1 cellular context compared by ENCODE assay signal in the genomic region with DNA sequence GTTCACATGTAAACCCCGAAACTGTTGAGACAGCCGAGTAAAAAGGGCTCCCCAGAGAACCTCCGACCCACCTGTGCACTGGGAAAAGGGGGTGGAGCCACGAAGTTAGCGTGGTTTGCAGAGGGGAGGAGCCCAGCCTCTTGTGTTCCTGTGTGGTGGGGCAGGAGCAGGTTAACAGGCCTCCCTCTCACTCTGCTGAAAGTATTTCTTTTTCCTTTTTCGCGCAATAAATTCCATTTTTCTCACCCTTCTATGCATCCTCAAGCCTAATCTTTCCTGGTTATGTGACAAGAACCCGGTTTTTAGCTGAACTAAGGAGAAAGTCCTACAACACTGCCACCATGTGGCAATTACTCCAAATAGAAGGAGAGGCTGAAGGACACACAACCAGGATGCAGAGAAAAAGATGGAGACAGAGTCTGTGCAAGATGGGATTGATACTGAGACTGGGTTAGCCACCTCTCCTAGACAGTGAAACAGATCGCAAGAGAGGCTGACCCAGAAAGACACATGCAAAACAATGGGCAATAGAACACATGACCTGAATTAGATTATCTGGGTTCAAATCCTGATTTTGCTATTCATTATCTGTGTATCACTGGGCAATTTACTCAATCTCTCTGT.
A peak's percentile ranks its signal among the peaks of the same experiment; 100 is the strongest.
TF ChIP-seq lines count a peak whose summit lies in the region.

No MANE protein-coding gene starts in this region.

TF ChIP-seq in K562, 482 proteins besides CTCF, POLR2A, EP300 and RAD21 (continues in another document):
- TF ChIP-seq HNRNPLL (IDR thresholded peaks at IDR 0.05; ENCODE audit: low read depth, low read length, poor library complexity, severe bottlenecking) (no peak), SOX6 (IDR thresholded peaks at IDR 0.05) (0 out of 2 replicates have a peak, but pooled peaks have one; percentile 17), SMARCA4 (IDR thresholded peaks at IDR 0.05) (peak; percentile 64; the same call in 1 of the 2 replicates), ZNF316 (IDR thresholded peaks at IDR 0.05) (peak; percentile 39; the same call in 1 of the 2 replicates), RHOXF2B (CRISPR knock-in tag; conservative IDR thresholded peaks at IDR 0.05) (no peak), NFIC (IDR thresholded peaks at IDR 0.05) (0 out of 2 replicates have a peak, but pooled peaks have one; percentile 13), BRD9 (IDR thresholded peaks at IDR 0.05; ENCODE audit: low read depth, partially characterized antibody) (peak; percentile 91), IRF9 (tag; IDR thresholded peaks at IDR 0.05) (no peak), XRCC5 (IDR thresholded peaks at IDR 0.05; ENCODE audit: low read depth, low read length) (peak; percentile 63; the same call in 1 of the 2 replicates), YY1 (IDR thresholded peaks at IDR 0.05; ENCODE audit: borderline replicate concordance in 1 of 3, control insufficient read depth in 1 of 3, extremely low read depth in 1 of 3, insufficient read depth in 3 of 3, insufficient read length in 1 of 3, insufficient replicate concordance in 2 of 3, low read depth in 1 of 3, low read length in 2 of 3) (peak in 1 of 3 experiments; percentile 21), MXI1 (IDR thresholded peaks at IDR 0.05; ENCODE audit: low read depth, low read length) (no peak), GMEB1 (CRISPR knock-in tag; IDR thresholded peaks at IDR 0.05) (peak; percentile 14; the same call in 1 of the 2 replicates), MAZ (CRISPR knock-in tag; conservative IDR thresholded peaks at IDR 0.05 in 1 of 2, IDR thresholded peaks at IDR 0.05 in 1 of 2) (peak; percentile 68 to 85), KDM1A (IDR thresholded peaks at IDR 0.05) (peak; percentile 63 to 78; a peak in 3 of 4 replicates), GATAD2B (IDR thresholded peaks at IDR 0.05; ENCODE audit: borderline replicate concordance) (peak; percentile 50; the same call in 1 of the 2 replicates), C11orf30 (IDR thresholded peaks at IDR 0.05; ENCODE audit: low read depth) (0 out of 2 replicates have a peak, but pooled peaks have one; percentile 23), SMARCE1 (IDR thresholded peaks at IDR 0.05) (peak; percentile 45; the same call in 1 of the 2 replicates), SMC3 (conservative IDR thresholded peaks at IDR 0.05; ENCODE audit: insufficient read depth, low read depth, low read length) (peak; percentile 85), SMAD4 (CRISPR knock-in tag; conservative IDR thresholded peaks at IDR 0.05) (0 out of 2 replicates have a peak, but pooled peaks have one; percentile 39), MTF1 (CRISPR knock-in tag; IDR thresholded peaks at IDR 0.05; ENCODE audit: borderline replicate concordance) (no peak), ATF7 (IDR thresholded peaks at IDR 0.05) (0 out of 2 replicates have a peak, but pooled peaks have one; percentile 26), CXXC5 (CRISPR knock-in tag; IDR thresholded peaks at IDR 0.05) (peak; percentile 68), HDAC1 (IDR thresholded peaks at IDR 0.05) (peak in 1 of 2 experiments; percentile 59; a peak in 1 of 4 replicates), PHF8 (IDR thresholded peaks at IDR 0.05; ENCODE audit: borderline replicate concordance, low read length) (peak; percentile 35; the same call in 1 of the 2 replicates), SRF (CRISPR knock-in tag; IDR thresholded peaks at IDR 0.05) (0 out of 4 replicates have a peak, but pooled peaks of 1 of the 2 experiments have one; percentile 39), RCOR1 (IDR thresholded peaks at IDR 0.05; ENCODE audit: borderline replicate concordance in 1 of 2, low read depth in 2 of 2, low read length in 2 of 2) (peak in 1 of 2 experiments; percentile 79; a peak in 2 of 4 replicates), FOXA3 (CRISPR knock-in tag; conservative IDR thresholded peaks at IDR 0.05 in 1 of 2, IDR thresholded peaks at IDR 0.05 in 1 of 2) (no peak), MTA3 (IDR thresholded peaks at IDR 0.05; ENCODE audit: borderline replicate concordance) (peak; percentile 66; the same call in 1 of the 2 replicates), JUNB (CRISPR knock-in tag; conservative IDR thresholded peaks at IDR 0.05) (no peak), CBX3 (IDR thresholded peaks at IDR 0.05; ENCODE audit: borderline replicate concordance in 1 of 2, low read length in 2 of 2) (0 out of 3 replicates have a peak, but pooled peaks of 1 of the 2 experiments have one; percentile 45), MAFK (IDR thresholded peaks at IDR 0.05; ENCODE audit: low read length) (peak; percentile 6; the same call in 1 of the 2 replicates), ESRRA (IDR thresholded peaks at IDR 0.05; ENCODE audit: borderline replicate concordance, low read depth) (peak; percentile 93), HMGXB4 (CRISPR knock-in tag; IDR thresholded peaks at IDR 0.05) (peak; percentile 70; the same call in 1 of the 2 replicates), HDAC2 (IDR thresholded peaks at IDR 0.05) (peak; percentile 90), L3MBTL2 (IDR thresholded peaks at IDR 0.05) (peak; percentile 21; the same call in 1 of the 2 replicates), CHAMP1 (IDR thresholded peaks at IDR 0.05) (peak; percentile 44; the same call in 1 of the 2 replicates), CC2D1A (IDR thresholded peaks at IDR 0.05) (peak; percentile 86), XRCC3 (IDR thresholded peaks at IDR 0.05) (no peak), FOXK2 (conservative IDR thresholded peaks at IDR 0.05 in 1 of 2, IDR thresholded peaks at IDR 0.05 in 1 of 2; ENCODE audit: low read depth in 2 of 2) (peak; percentile 37 to 63; a peak in 1 of 4 replicates), SIN3A (IDR thresholded peaks at IDR 0.05; ENCODE audit: borderline replicate concordance in 2 of 2, control insufficient read depth in 1 of 2, low read depth in 2 of 2, low read length in 2 of 2) (no peak), ZSCAN29 (IDR thresholded peaks at IDR 0.05) (peak; percentile 91), ARID2 (IDR thresholded peaks at IDR 0.05) (peak; percentile 88), CEBPB (tag; IDR thresholded peaks at IDR 0.05) (no peak), RB1 (IDR thresholded peaks at IDR 0.05; ENCODE audit: low read depth) (peak; percentile 75; the same call in 1 of the 2 replicates), NBN (IDR thresholded peaks at IDR 0.05; ENCODE audit: low read depth) (peak; percentile 78; the same call in 1 of the 2 replicates)
- TF ChIP-seq, protein P1, sequence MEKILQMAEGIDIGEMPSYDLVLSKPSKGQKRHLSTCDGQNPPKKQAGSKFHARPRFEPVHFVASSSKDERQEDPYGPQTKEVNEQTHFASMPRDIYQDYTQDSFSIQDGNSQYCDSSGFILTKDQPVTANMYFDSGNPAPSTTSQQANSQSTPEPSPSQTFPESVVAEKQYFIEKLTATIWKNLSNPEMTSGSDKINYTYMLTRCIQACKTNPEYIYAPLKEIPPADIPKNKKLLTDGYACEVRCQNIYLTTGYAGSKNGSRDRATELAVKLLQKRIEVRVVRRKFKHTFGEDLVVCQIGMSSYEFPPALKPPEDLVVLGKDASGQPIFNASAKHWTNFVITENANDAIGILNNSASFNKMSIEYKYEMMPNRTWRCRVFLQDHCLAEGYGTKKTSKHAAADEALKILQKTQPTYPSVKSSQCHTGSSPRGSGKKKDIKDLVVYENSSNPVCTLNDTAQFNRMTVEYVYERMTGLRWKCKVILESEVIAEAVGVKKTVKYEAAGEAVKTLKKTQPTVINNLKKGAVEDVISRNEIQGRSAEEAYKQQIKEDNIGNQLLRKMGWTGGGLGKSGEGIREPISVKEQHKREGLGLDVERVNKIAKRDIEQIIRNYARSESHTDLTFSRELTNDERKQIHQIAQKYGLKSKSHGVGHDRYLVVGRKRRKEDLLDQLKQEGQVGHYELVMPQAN (IDR thresholded peaks at IDR 0.05; ENCODE audit: borderline replicate concordance), result peak; percentile 45; the same call in 1 of the 2 replicates
- TF ChIP-seq, protein P2, sequence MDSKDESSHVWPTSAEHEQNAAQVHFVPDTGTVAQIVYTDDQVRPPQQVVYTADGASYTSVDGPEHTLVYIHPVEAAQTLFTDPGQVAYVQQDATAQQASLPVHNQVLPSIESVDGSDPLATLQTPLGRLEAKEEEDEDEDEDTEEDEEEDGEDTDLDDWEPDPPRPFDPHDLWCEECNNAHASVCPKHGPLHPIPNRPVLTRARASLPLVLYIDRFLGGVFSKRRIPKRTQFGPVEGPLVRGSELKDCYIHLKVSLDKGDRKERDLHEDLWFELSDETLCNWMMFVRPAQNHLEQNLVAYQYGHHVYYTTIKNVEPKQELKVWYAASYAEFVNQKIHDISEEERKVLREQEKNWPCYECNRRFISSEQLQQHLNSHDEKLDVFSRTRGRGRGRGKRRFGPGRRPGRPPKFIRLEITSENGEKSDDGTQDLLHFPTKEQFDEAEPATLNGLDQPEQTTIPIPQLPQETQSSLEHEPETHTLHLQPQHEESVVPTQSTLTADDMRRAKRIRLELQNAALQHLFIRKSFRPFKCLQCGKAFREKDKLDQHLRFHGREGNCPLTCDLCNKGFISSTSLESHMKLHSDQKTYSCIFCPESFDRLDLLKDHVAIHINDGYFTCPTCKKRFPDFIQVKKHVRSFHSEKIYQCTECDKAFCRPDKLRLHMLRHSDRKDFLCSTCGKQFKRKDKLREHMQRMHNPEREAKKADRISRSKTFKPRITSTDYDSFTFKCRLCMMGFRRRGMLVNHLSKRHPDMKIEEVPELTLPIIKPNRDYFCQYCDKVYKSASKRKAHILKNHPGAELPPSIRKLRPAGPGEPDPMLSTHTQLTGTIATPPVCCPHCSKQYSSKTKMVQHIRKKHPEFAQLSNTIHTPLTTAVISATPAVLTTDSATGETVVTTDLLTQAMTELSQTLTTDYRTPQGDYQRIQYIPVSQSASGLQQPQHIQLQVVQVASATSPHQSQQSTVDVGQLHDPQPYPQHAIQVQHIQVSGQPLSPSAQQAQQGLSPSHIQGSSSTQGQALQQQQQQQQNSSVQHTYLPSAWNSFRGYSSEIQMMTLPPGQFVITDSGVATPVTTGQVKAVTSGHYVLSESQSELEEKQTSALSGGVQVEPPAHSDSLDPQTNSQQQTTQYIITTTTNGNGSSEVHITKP (IDR thresholded peaks at IDR 0.05; ENCODE audit: partially characterized antibody), result peak; percentile 11
